In genomic region chr3:55454611-55455010, GRCh38 we compare ENCODE assay signal across 18 cellular contexts. TPM values are rescaled to one million over a fixed set of nuclear protein-coding genes. Genes with fewer than 3 reads are reported as not detected.
DNase-seq lines count a peak whose midpoint lies in the region; ATAC-seq and TF ChIP-seq lines count a peak whose summit lies in the region.
"Had no signal": no experiment of that assay in that cellular context is flagged by ENCODE, and none has a peak within 500 bp of the region (broad histone marks: within the 10 kb centered on the region; RNA-seq: fewer than 3 reads in every experiment).

No MANE protein-coding gene starts in this region.

- H3K4me3 ChIP-seq in heart right ventricle, result no peak overlapping the region
- H3K4me3 ChIP-seq: Peyer's patch had no signal

- no peak for TF ChIP-seq CTCF in heart right ventricle (IDR thresholded peaks at IDR 0.05)

- whole genome bisulfite sequencing in heart right ventricle, 2 donors, result 53 to 54% methylated on average over 3 of the region's 3 CpGs

- no peak for ATAC-seq in heart right ventricle
- ATAC-seq in HG02852 (IDR thresholded peaks at IDR 0.05; ENCODE audit: unreplicated experiment), result no peak
- ATAC-seq in GM18498 (IDR thresholded peaks at IDR 0.05; ENCODE audit: unreplicated experiment), result no peak

- no peaks in the 10 kb centered on the region for H3K9me3 Mint-ChIP-seq in activated T-helper 1 cell treated with anti-CD3 and anti-CD28 coated beads, Interleukin-12 subunit alpha, Interleukin-12 subunit beta, Interleukin-2, Interleukin-4 antibody, amounts not matched to agents 30 ng/mL and 10 ng/mL and 1 ng/mL, durations not matched to agents 14 hours and 24 hours and 36 hours

- no peaks in the 10 kb centered on the region for H3K36me3 ChIP-seq in heart right ventricle
- H3K36me3 ChIP-seq: Peyer's patch had no signal

- no peak overlapping the region for H3K27ac ChIP-seq in heart right ventricle
- H3K27ac ChIP-seq: C4-2B, Peyer's patch had no signal

- H3K27me3 Mint-ChIP-seq in activated T-helper 1 cell treated with anti-CD3 and anti-CD28 coated beads, Interleukin-12 subunit alpha, Interleukin-12 subunit beta, Interleukin-2, Interleukin-4 antibody, amounts not matched to agents 30 ng/mL and 10 ng/mL and 1 ng/mL, durations not matched to agents 14 hours and 24 hours and 36 hours (ENCODE audit: insufficient read depth), result no peaks in the 10 kb centered on the region

- no peaks in the 10 kb centered on the region for H3K36me3 Mint-ChIP-seq in activated T-helper 1 cell treated with anti-CD3 and anti-CD28 coated beads, Interleukin-12 subunit alpha, Interleukin-12 subunit beta, Interleukin-2, Interleukin-4 antibody, amounts not matched to agents 30 ng/mL and 10 ng/mL and 1 ng/mL, durations not matched to agents 14 hours and 24 hours and 36 hours (ENCODE audit: low read depth)

- intact Hi-C loops in cardiac septum (cut with DNase I), result no loop called here
- intact Hi-C loops in heart right ventricle (cut with DNase I), result no loop called here
- intact Hi-C loops in activated T-helper 1 cell treated with anti-CD3 and anti-CD28 coated beads, Interleukin-12 subunit alpha, Interleukin-12 subunit beta, Interleukin-2, Interleukin-4 antibody, amounts not matched to agents 30 ng/mL and 10 ng/mL and 1 ng/mL, durations not matched to agents 14 hours and 24 hours and 36 hours (cut with micrococcal nuclease), result no loop called here

- peaks cover 0 to 15% (median 0%) of the 10 kb centered on the region in 7 donors for H3K27me3 ChIP-seq in heart right ventricle
- H3K27me3 ChIP-seq: Peyer's patch had no signal

- no peaks in the 10 kb centered on the region for H3K4me1 ChIP-seq in heart right ventricle
- H3K4me1 ChIP-seq: Peyer's patch had no signal

- no peak overlapping the region for H3K27ac Mint-ChIP-seq in activated T-helper 1 cell treated with anti-CD3 and anti-CD28 coated beads, Interleukin-12 subunit alpha, Interleukin-12 subunit beta, Interleukin-2, Interleukin-4 antibody, amounts not matched to agents 30 ng/mL and 10 ng/mL and 1 ng/mL, durations not matched to agents 14 hours and 24 hours and 36 hours

- no peaks in the 10 kb centered on the region for H3K4me1 Mint-ChIP-seq in activated T-helper 1 cell treated with anti-CD3 and anti-CD28 coated beads, Interleukin-12 subunit alpha, Interleukin-12 subunit beta, Interleukin-2, Interleukin-4 antibody, amounts not matched to agents 30 ng/mL and 10 ng/mL and 1 ng/mL, durations not matched to agents 14 hours and 24 hours and 36 hours (ENCODE audit: low read depth)

- DNase-seq in cardiac septum (ENCODE audit: low spot score), result peak; percentile 59
- no peak for DNase-seq in heart right ventricle
- peak; percentile 91 for DNase-seq in RPMI7951 (ENCODE audit: low read depth)
- peak; percentile 81 for DNase-seq in myocyte (ENCODE audit: low read depth)
- no peak for DNase-seq in activated T-helper 1 cell treated with anti-CD3 and anti-CD28 coated beads, Interleukin-12 subunit alpha, Interleukin-12 subunit beta, Interleukin-2, Interleukin-4 antibody, amounts not matched to agents 30 ng/mL and 10 ng/mL and 1 ng/mL, durations not matched to agents 14 hours and 24 hours and 36 hours (ENCODE audit: low spot score)
- DNase-seq in midbrain (lab: John Stamatoyannopoulos, UW), result no peak
- DNase-seq: 8988T, COR-L47, DMS153, KG1, NCI-H1105, NCI-H1694 treated with DMSO at 0.1 percent for 48 hours, NCI-H446, Peyer's patch, SHP77 treated with DMSO at 0.1 percent for 48 hours had no signal

- H3K9me3 ChIP-seq in heart right ventricle, result no peaks in the 10 kb centered on the region
- H3K9me3 ChIP-seq: Peyer's patch had no signal

- no peak overlapping the region for H3K4me3 Mint-ChIP-seq in activated T-helper 1 cell treated with anti-CD3 and anti-CD28 coated beads, Interleukin-12 subunit alpha, Interleukin-12 subunit beta, Interleukin-2, Interleukin-4 antibody, amounts not matched to agents 30 ng/mL and 10 ng/mL and 1 ng/mL, durations not matched to agents 14 hours and 24 hours and 36 hours

RNA-seq across cellular contexts. Expression of gene WNT5A, which starts 32.5 kb away (rescaled TPM):
- total RNA-seq in cardiac septum (0.92 TPM), heart right ventricle (1 to 10 TPM; 2.6 to 5.9 (median 3.2) TPM), myocyte (34.5 and 35.5 TPM in 2 replicates)
- 1 to 10 TPM in 1 of 2 donors, under 1 TPM in 1; 0.33 to 1.2 TPM for polyA plus RNA-seq in heart right ventricle
- total RNA-seq in RPMI7951 (2014; rRNA removed; shearing (Covaris generic)), result 193 and 213 TPM in 2 replicates
- 19.6 TPM for polyA plus RNA-seq in myocyte (2012)
- total RNA-seq in activated T-helper 1 cell treated with anti-CD3 and anti-CD28 coated beads, Interleukin-12 subunit alpha, Interleukin-12 subunit beta, Interleukin-2, Interleukin-4 antibody, amounts not matched to agents 30 ng/mL and 10 ng/mL and 1 ng/mL, durations not matched to agents 14 hours and 24 hours and 36 hours, result not detected in 2 replicates

Comparison
In these comparisons a context has a peak if more than half of its experiments do, and no peak if none do; other contexts are left out.
1. DNase-seq: peak in cardiac septum (single experiment), RPMI7951 (single experiment) and myocyte (single experiment); none in heart right ventricle (0 of 2), activated T-helper 1 cell treated with anti-CD3 and anti-CD28 coated beads, Interleukin-12 subunit alpha, Interleukin-12 subunit beta, Interleukin-2, Interleukin-4 antibody, amounts not matched to agents 30 ng/mL and 10 ng/mL and 1 ng/mL, durations not matched to agents 14 hours and 24 hours and 36 hours (single experiment) and midbrain (single experiment).